In genomic region chr20:60424267-60424904, GRCh38 we compare ENCODE assay signal across 20 cellular contexts.
"Had no signal": no experiment of that assay in that cellular context is flagged by ENCODE, and none has a peak within 500 bp of the region (broad histone marks: within the 10 kb centered on the region; RNA-seq: fewer than 3 reads in every experiment).

No MANE protein-coding gene starts in this region.

- ATAC-seq: activated CD4-positive, CD25-positive, alpha-beta regulatory T cell treated with anti-CD3 and anti-CD28 coated beads, Interleukin-2, amount 50 U/mL, for 24 hours; activated T-cell treated with anti-CD3 and anti-CD28 coated beads, Interleukin-2, amount 50 U/mL, for 4 hours; activated T-helper 17 cell treated with anti-CD3 and anti-CD28 coated beads, Interleukin-2, amount 50 U/mL, for 72 hours; left colon; naive thymus-derived CD4-positive, alpha-beta T cell; psoas muscle had no signal

- H3K9ac ChIP-seq: parathyroid adenoma had no signal

- H3K79me2 ChIP-seq: parathyroid adenoma had no signal

- H2AFZ ChIP-seq: parathyroid adenoma had no signal

- H3K4me2 ChIP-seq: smooth muscle cell had no signal

- H3K27me3 ChIP-seq: esophagus squamous epithelium, tibial nerve had no signal

- H3K36me3 ChIP-seq: esophagus squamous epithelium, tibial nerve, WERI-Rb-1 had no signal

- DNase-seq: activated CD4-positive, alpha-beta memory T cell treated with anti-CD3 and anti-CD28 coated beads, Interleukin-2, amount 10 ng/mL, durations not matched to agents 7 days and 5 days; activated CD4-positive, alpha-beta T cell treated with anti-CD3 and anti-CD28 coated beads, Interleukin-2, amount 10 ng/mL, durations not matched to agents 7 days and 5 days; activated CD8-positive, alpha-beta memory T cell treated with anti-CD3 and anti-CD28 coated beads, Interleukin-2, amount 50 U/mL, for 48 hours; activated gamma-delta T cell treated with Interleukin-2 at 50 U/mL for 16 hours; activated naive CD4-positive, alpha-beta T cell treated with anti-CD3 and anti-CD28 coated beads, Interleukin-2, amount 50 U/mL, for 16 hours; activated T-cell treated with anti-CD3 and anti-CD28 coated beads, Interleukin-2, amount 50 U/mL, for 4 hours; amniotic stem cell; esophagus squamous epithelium; left colon; naive thymus-derived CD4-positive, alpha-beta T cell; psoas muscle; stimulated activated CD4-positive, alpha-beta T cell treated with anti-CD3 and anti-CD28 coated beads, Interleukin-2, amount 100 ng/mL, for 24 hours; stimulated activated naive CD4-positive, alpha-beta T cell; T-helper 9 cell; WERI-Rb-1 had no signal

- H3K9me3 ChIP-seq: esophagus squamous epithelium, psoas muscle, tibial nerve had no signal

- H3K4me3 ChIP-seq: esophagus squamous epithelium, psoas muscle, smooth muscle cell, tibial nerve had no signal

- H3K27ac ChIP-seq: esophagus squamous epithelium, parathyroid adenoma, psoas muscle, tibial nerve, WERI-Rb-1 had no signal

- H3K4me1 ChIP-seq: esophagus squamous epithelium, parathyroid adenoma, psoas muscle, tibial nerve had no signal
